In the genomic region with DNA sequence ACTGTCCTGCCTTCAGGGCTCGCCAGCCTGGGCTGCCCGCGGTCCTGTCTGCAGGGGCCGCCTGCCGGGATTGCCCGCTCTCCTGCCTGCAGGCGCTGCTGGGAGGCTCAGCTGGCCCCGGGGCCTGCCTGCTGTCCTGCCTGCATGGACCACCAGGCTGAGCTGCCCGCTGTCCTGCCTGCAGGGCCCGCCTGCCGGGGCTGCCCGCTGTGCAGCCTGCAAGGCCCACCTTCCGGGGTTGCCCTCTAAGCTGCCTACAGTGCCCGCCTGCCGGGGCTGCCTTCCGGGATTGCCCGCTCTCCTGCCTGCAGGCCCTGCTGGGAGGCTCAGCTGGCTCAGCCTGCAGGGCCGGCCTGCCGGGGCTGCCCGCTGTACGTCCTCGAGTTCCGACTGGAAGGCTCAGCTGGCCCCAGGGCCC, we compare ENCODE assay signal across 8 cellular contexts.
DNase-seq lines count a peak whose midpoint lies in the region; ATAC-seq, FAIRE-seq and TF ChIP-seq lines count a peak whose summit lies in the region.

No MANE protein-coding gene starts in this region.

- ATAC-seq in GM19035 (IDR thresholded peaks at IDR 0.05; ENCODE audit: unreplicated experiment): no peak

- no peak for DNase-seq in GM23248
- DNase-seq in T-helper 1 cell: peak in 3 of 5 donors; percentile 24 to 48 (median 26)
- peak; percentile 3 for DNase-seq in effector CD4-positive, alpha-beta T cell
- peak; percentile 59 for DNase-seq in small intestine
- DNase-seq in EL: no peak
- no peak for DNase-seq in SKM-1 treated with dmso at 0.1 percent for 144 hours (lab: John Stamatoyannopoulos, UW; ENCODE audit: unreplicated experiment)
- no peak for DNase-seq in dorsolateral prefrontal cortex

- no peak for TF ChIP-seq CTCF in dorsolateral prefrontal cortex (IDR thresholded peaks at IDR 0.05 in 54 of 56, conservative IDR thresholded peaks at IDR 0.05 in 2 of 56; ENCODE audit: low read depth in 1 of 56, partially characterized antibody in 56 of 56)

- H3K79me2 ChIP-seq in GM23248 (ENCODE audit: insufficient read depth): no peaks in the 10 kb centered on the region

- intact Hi-C loops in dorsolateral prefrontal cortex (cut with DNase I): no loop called here

- H3K27ac ChIP-seq in GM23248: peak overlapping the region; percentile 54
- H3K27ac ChIP-seq in small intestine (ENCODE audit: low read depth in 1 of 2, low read length in 1 of 2): peak overlapping the region; percentile 63 to 89
- H3K27ac ChIP-seq in dorsolateral prefrontal cortex: no peak overlapping the region

- no peak for FAIRE-seq in small intestine (lab: Jason Lieb, UNC)

- H3K9me2 ChIP-seq in GM23248 (ENCODE audit: insufficient read depth): no peaks in the 10 kb centered on the region

- H3K4me2 ChIP-seq in GM23248 (ENCODE audit: unreplicated experiment): no peak overlapping the region

- H3F3A ChIP-seq in GM23248 (ENCODE audit: insufficient read depth): no peaks in the 10 kb centered on the region

- in situ Hi-C loops in GM23248 (cut with MboI): no loop called here

- peak overlapping the region; percentile 60; the same call in 1 of the 2 replicates for H2AFZ ChIP-seq in GM23248

- H3K9ac ChIP-seq in GM23248: peak overlapping the region; percentile 81

- 40 to 59% methylated on average over 7 to 16 of the region's 23 CpGs for WGBS in GM23248 (ENCODE audit: low coverage in 1 of 2, low lambda C conversion rate in 2 of 2, missing lambda C conversion rate in 2 of 2), 2 experiments
- 38 to 48% (median 41%) methylated on average over 21 to 23 of the region's 23 CpGs for WGBS in small intestine, 3 donors

- H3K4me1 ChIP-seq in GM23248 (ENCODE audit: insufficient read depth) (no peaks in the 10 kb centered on the region), small intestine (ENCODE audit: control insufficient read depth in 2 of 2, insufficient read depth in 1 of 2, low read depth in 1 of 2, low read length in 1 of 2) (no peaks in the 10 kb centered on the region)

- H3K27me3 ChIP-seq in GM23248 (replicated peaks; ENCODE audit: insufficient read depth) (no peaks in the 10 kb centered on the region), small intestine (ENCODE audit: control insufficient read depth in 2 of 2, insufficient read depth in 2 of 2, low read length in 2 of 2) (no peaks in the 10 kb centered on the region), dorsolateral prefrontal cortex (peaks cover 0 to 3% (median 0%) of the 10 kb centered on the region in 45 donors)

- no peaks in the 10 kb centered on the region for H4K20me1 ChIP-seq in GM23248 (ENCODE audit: insufficient read depth)

- peak overlapping the region; percentile 70 for H3K4me3 ChIP-seq in GM23248
- H3K4me3 ChIP-seq in small intestine (ENCODE audit: low read depth in 1 of 2, low read length in 2 of 2): peak overlapping the region; percentile 56 to 66
- H3K4me3 ChIP-seq in dorsolateral prefrontal cortex: peak overlapping the region in 13 of 59 donors; percentile 11 to 45 (median 19)

- no peaks in the 10 kb centered on the region for H3K9me3 ChIP-seq in GM23248 (ENCODE audit: low read depth)
- H3K9me3 ChIP-seq in small intestine (ENCODE audit: control insufficient read depth, low read depth): no peaks in the 10 kb centered on the region

- H3K36me3 ChIP-seq in GM23248 (ENCODE audit: low read depth): no peaks in the 10 kb centered on the region
- H3K36me3 ChIP-seq in small intestine (ENCODE audit: control insufficient read depth in 2 of 2, insufficient read depth in 2 of 2, low read length in 2 of 2): no peaks in the 10 kb centered on the region

Comparison
In these comparisons a context has a peak if more than half of its experiments do, and no peak if none do; other contexts are left out.
1. DNase-seq: peak in T-helper 1 cell (3 of 5), effector CD4-positive, alpha-beta T cell (single experiment) and small intestine (single experiment); none in GM23248 (single experiment), EL (single experiment), SKM-1 treated with dmso at 0.1 percent for 144 hours (single experiment) and dorsolateral prefrontal cortex (0 of 10).
2. H3K27ac ChIP-seq: peak in GM23248 (single experiment) and small intestine (2 of 2); none in dorsolateral prefrontal cortex (0 of 59).